Comparison of ENCODE assay signal across 23 cellular contexts in the genomic region with DNA sequence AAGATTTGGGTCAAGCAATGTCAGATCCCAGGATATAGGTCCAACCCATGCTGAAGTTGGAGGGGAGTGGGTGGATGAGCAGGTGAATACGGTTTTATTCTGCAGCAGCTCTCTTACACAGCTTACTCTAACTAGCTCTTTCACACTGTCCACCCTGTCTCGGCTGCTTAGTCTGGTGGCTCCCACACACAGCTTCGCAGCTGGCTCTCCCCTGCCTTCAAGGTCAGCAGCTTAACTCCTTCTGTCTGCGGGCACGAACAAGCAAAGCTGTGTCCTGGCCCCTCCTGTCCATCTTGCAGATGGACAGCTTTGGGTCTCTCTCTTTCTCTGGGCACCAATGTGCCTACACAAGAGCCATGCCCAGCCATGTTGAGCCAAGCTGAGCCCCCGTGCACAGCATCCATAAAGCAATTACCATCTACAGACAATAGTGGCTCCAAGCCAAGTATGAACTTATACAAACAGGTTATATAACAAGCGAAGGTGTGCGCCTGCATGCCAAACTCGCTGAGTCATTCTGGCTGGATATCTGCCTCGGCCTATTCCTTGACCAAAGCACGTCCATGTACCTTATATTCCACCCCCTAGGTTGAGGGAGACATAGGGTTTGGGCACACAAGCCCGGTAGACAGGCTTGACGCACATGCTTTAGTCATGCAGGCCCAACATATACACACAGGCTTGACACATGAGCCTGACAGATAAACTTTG.
DNase-seq lines count a peak whose midpoint lies in the region; ATAC-seq and TF ChIP-seq lines count a peak whose summit lies in the region.
"Had no signal": no experiment of that assay in that cellular context is flagged by ENCODE, and none has a peak within 500 bp of the region (broad histone marks: within the 10 kb centered on the region; RNA-seq: fewer than 3 reads in every experiment).

No MANE protein-coding gene starts in this region.

- no peaks in the 10 kb centered on the region for H4K20me1 ChIP-seq in GM23338 (replicated peaks; ENCODE audit: insufficient read depth)

- no peaks in the 10 kb centered on the region for H3K27me3 ChIP-seq in GM23338 (ENCODE audit: insufficient read depth)
- H3K27me3 ChIP-seq: esophagus squamous epithelium had no signal

- no peak overlapping the region for H3K27ac ChIP-seq in GM23338 (ENCODE audit: low read depth)
- no peak overlapping the region for H3K27ac ChIP-seq in substantia nigra (ENCODE audit: low read depth, low read length, poor library complexity, severe bottlenecking)
- H3K27ac ChIP-seq: esophagus squamous epithelium had no signal

- H3K4me3 ChIP-seq in GM23338: no peak overlapping the region
- no peak overlapping the region for H3K4me3 ChIP-seq in epithelial cell of esophagus (ENCODE audit: low read length)
- H3K4me3 ChIP-seq: esophagus squamous epithelium had no signal

- DNase-seq in GM23338 (ENCODE audit: low spot score) (peak; percentile 1), NCI-H69 (lab: John Stamatoyannopoulos, UW) (peak; percentile 24), epithelial cell of esophagus (ENCODE audit: low read depth) (peak; percentile 89), progenitor cell of endocrine pancreas (ENCODE audit: low spot score, unreplicated experiment) (no peak), GM10266 (ENCODE audit: extremely low spot score) (no peak), substantia nigra (lab: John Stamatoyannopoulos, UW) (no peak)
- DNase-seq: activated B cell treated with CpG ODN at 0.5 μM for 24 hours; activated CD4-positive, alpha-beta T cell treated with anti-CD3 and anti-CD28 coated beads, Interleukin-2, amount 50 U/mL, for 48 hours; activated naive CD8-positive, alpha-beta T cell treated with anti-CD3 and anti-CD28 coated beads, Interleukin-2, amount 50 U/mL, for 24 hours; CD4-positive, CD25-positive, alpha-beta regulatory T cell; DMS 273 treated with DMSO at 0.1 percent for 48 hours; effector memory CD4-positive, alpha-beta T cell; esophagus squamous epithelium; H9; natural killer cell; NCI-H1092; NCI-H1930; NCI-H446; stimulated activated CD4-positive, alpha-beta T cell treated with anti-CD3 and anti-CD28 coated beads, Interleukin-1b, Interleukin-23, amount 100 ng/mL, for 48 hours; T-helper 9 cell had no signal

- H2AFZ ChIP-seq in GM23338: no peak overlapping the region

- H3K4me1 Mint-ChIP-seq in GM23338 (no peaks in the 10 kb centered on the region), progenitor cell of endocrine pancreas (ENCODE audit: low read depth) (no peaks in the 10 kb centered on the region)
- H3K4me1 Mint-ChIP-seq: activated B cell treated with CpG ODN at 0.5 μM for 24 hours; activated naive CD8-positive, alpha-beta T cell treated with anti-CD3 and anti-CD28 coated beads, Interleukin-2, amount 50 U/mL, for 24 hours; CD4-positive, CD25-positive, alpha-beta regulatory T cell; H9; natural killer cell had no signal

- no peak overlapping the region for H3K4me2 ChIP-seq in GM23338

- H3K4me1 ChIP-seq in GM23338 (ENCODE audit: insufficient read depth): no peaks in the 10 kb centered on the region
- H3K4me1 ChIP-seq: esophagus squamous epithelium had no signal

- H3K27me3 Mint-ChIP-seq in GM23338 (ENCODE audit: insufficient read depth, low read depth, poor library complexity) (no peaks in the 10 kb centered on the region), progenitor cell of endocrine pancreas (no peaks in the 10 kb centered on the region)
- H3K27me3 Mint-ChIP-seq: activated B cell treated with CpG ODN at 0.5 μM for 24 hours; activated naive CD8-positive, alpha-beta T cell treated with anti-CD3 and anti-CD28 coated beads, Interleukin-2, amount 50 U/mL, for 24 hours; CD4-positive, CD25-positive, alpha-beta regulatory T cell had no signal

- H3K4me3 Mint-ChIP-seq in GM23338 (no peak overlapping the region), progenitor cell of endocrine pancreas (ENCODE audit: low read depth) (no peak overlapping the region)
- H3K4me3 Mint-ChIP-seq: activated B cell treated with CpG ODN at 0.5 μM for 24 hours; activated naive CD8-positive, alpha-beta T cell treated with anti-CD3 and anti-CD28 coated beads, Interleukin-2, amount 50 U/mL, for 24 hours; CD4-positive, CD25-positive, alpha-beta regulatory T cell; H9; natural killer cell had no signal

- H3K36me3 Mint-ChIP-seq in GM23338 (ENCODE audit: low read depth) (peaks cover 8% of the 10 kb centered on the region; the same call in 2 of the 3 replicates), progenitor cell of endocrine pancreas (ENCODE audit: insufficient read depth) (no peaks in the 10 kb centered on the region)
- H3K36me3 Mint-ChIP-seq: CD4-positive, CD25-positive, alpha-beta regulatory T cell; natural killer cell had no signal

- ATAC-seq in GM23338 (no peak), GM21529 (IDR thresholded peaks at IDR 0.05; ENCODE audit: unreplicated experiment) (no peak), HG03442 (IDR thresholded peaks at IDR 0.05; ENCODE audit: unreplicated experiment) (no peak)
- ATAC-seq: activated naive CD8-positive, alpha-beta T cell treated with anti-CD3 and anti-CD28 coated beads, Interleukin-2, amount 50 U/mL, for 24 hours; left lobe of liver; natural killer cell had no signal

- H3F3A ChIP-seq in GM23338 (replicated peaks; ENCODE audit: low read depth): no peaks in the 10 kb centered on the region

- H3K9me2 ChIP-seq in GM23338 (ENCODE audit: insufficient read depth): no peaks in the 10 kb centered on the region

- H3K36me3 ChIP-seq in GM23338 (ENCODE audit: insufficient read depth): 0 out of 2 replicates have a peak, but pooled peaks cover 2% of the 10 kb centered on the region
- H3K36me3 ChIP-seq: esophagus squamous epithelium had no signal

- H3K79me2 ChIP-seq in GM23338 (replicated peaks; ENCODE audit: insufficient read depth): no peaks in the 10 kb centered on the region

- peaks cover 7% of the 10 kb centered on the region; the same call in 2 of the 3 replicates for H3K9me3 Mint-ChIP-seq in GM23338
- no peaks in the 10 kb centered on the region for H3K9me3 Mint-ChIP-seq in progenitor cell of endocrine pancreas (ENCODE audit: low read depth)

- TF ChIP-seq CTCF in GM23338 (conservative IDR thresholded peaks at IDR 0.05; ENCODE audit: low read depth in 2 of 2) (no peak), epithelial cell of esophagus (IDR thresholded peaks at IDR 0.05; ENCODE audit: insufficient read depth, low read depth, low read length, missing control alignments) (no peak), progenitor cell of endocrine pancreas (IDR thresholded peaks at IDR 0.05; ENCODE audit: unreplicated experiment) (no peak), GM10266 (IDR thresholded peaks at IDR 0.05; ENCODE audit: control insufficient read depth, insufficient read depth, low read depth, missing control alignments) (no peak)

- no peak overlapping the region for H3K27ac Mint-ChIP-seq in GM23338
- H3K27ac Mint-ChIP-seq in progenitor cell of endocrine pancreas: peak overlapping the region; percentile 10
- H3K27ac Mint-ChIP-seq: activated B cell treated with CpG ODN at 0.5 μM for 24 hours; activated naive CD8-positive, alpha-beta T cell treated with anti-CD3 and anti-CD28 coated beads, Interleukin-2, amount 50 U/mL, for 24 hours; CD4-positive, CD25-positive, alpha-beta regulatory T cell; H9; natural killer cell had no signal

Comparison
In these comparisons a context has a peak if more than half of its experiments do, and no peak if none do; other contexts are left out.
1. DNase-seq: peak in GM23338 (single experiment), NCI-H69 (single experiment) and epithelial cell of esophagus (single experiment); none in progenitor cell of endocrine pancreas (single experiment), GM10266 (single experiment) and substantia nigra (0 of 49).